In the genomic region with DNA sequence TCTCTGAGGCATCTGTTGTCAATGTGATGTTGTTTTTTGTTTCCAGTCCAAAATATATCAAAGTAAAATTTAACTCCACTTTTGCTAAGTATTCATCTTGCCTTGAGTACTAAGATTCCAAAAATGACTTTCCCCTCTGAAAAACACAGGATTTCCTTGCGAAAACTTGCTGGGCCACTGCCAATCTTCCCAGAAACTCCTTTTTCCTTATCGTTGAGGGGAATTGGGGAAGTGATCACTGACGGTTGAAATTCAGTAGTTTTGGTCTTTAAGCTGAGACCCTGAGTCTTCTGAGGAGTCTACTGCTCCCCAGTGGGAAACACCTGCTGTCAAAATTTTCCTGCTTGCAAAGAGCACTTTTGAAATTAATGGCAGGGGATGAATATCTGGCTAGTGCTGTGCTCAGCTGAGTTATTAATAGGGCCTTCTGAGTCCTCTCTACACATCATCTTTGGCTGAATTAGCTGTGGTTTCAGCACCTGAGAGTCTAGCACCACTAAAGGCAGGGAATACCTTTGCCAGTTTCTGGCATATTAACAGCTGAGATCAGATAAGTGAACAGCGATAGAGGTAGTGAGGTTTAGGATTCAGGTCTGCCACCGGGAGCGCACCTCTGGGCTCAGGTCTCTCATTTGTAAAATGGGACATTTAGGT, we compare ENCODE assay signal across 20 cellular contexts.
"Had no signal": no experiment of that assay in that cellular context is flagged by ENCODE, and none has a peak within 500 bp of the region (broad histone marks: within the 10 kb centered on the region; RNA-seq: fewer than 3 reads in every experiment).

No MANE protein-coding gene starts in this region.

- H3K4me3 Mint-ChIP-seq: activated naive CD4-positive, alpha-beta T cell treated with anti-CD3 and anti-CD28 coated beads, Interleukin-2, amount 50 U/mL, for 24 hours; immature natural killer cell; natural killer cell; T-helper 17 cell had no signal

- H3K27me3 ChIP-seq: ascending aorta, breast epithelium, gastroesophageal sphincter, sigmoid colon, thyroid gland had no signal

- H3K9me3 Mint-ChIP-seq: activated naive CD4-positive, alpha-beta T cell treated with anti-CD3 and anti-CD28 coated beads, Interleukin-2, amount 50 U/mL, for 24 hours; immature natural killer cell; natural killer cell had no signal

- DNase-seq: activated CD4-positive, alpha-beta T cell treated with anti-CD3 and anti-CD28 coated beads, Interleukin-2, amount 50 U/mL, for 4 hours; activated gamma-delta T cell; effector CD4-positive, alpha-beta T cell; immature natural killer cell; kidney glomerular epithelial cell; mesendoderm; natural killer cell; nucleus accumbens; sigmoid colon; stimulated activated CD4-positive, alpha-beta T cell treated with anti-CD3 and anti-CD28 coated beads, Interleukin-12 subunit alpha, Interleukin-12 subunit beta, amount 100 ng/mL, for 4 hours; stimulated activated CD4-positive, alpha-beta T cell treated with anti-CD3 and anti-CD28 coated beads, Interleukin-1b, Interleukin-23, amount 100 ng/mL, for 48 hours; stimulated activated CD8-positive, alpha-beta memory T cell treated with anti-CD3 and anti-CD28 coated beads, Interleukin-4, amount 100 ng/mL, for 48 hours; stimulated activated naive CD4-positive, alpha-beta T cell; T-helper 17 cell; thyroid gland had no signal

- H3K27ac ChIP-seq: breast epithelium, gastroesophageal sphincter, sigmoid colon, thyroid gland had no signal

- H3K36me3 Mint-ChIP-seq: activated naive CD4-positive, alpha-beta T cell treated with anti-CD3 and anti-CD28 coated beads, Interleukin-2, amount 50 U/mL, for 24 hours; natural killer cell had no signal

- H3K4me1 ChIP-seq: breast epithelium had no signal

- H3K27ac Mint-ChIP-seq: activated naive CD4-positive, alpha-beta T cell treated with anti-CD3 and anti-CD28 coated beads, Interleukin-2, amount 50 U/mL, for 24 hours; immature natural killer cell; natural killer cell; T-helper 17 cell had no signal

- ATAC-seq: esophagus mucosa, gastroesophageal sphincter, natural killer cell, T-helper 17 cell had no signal

- H3K9me3 ChIP-seq: ascending aorta, breast epithelium, gastroesophageal sphincter, sigmoid colon, thyroid gland had no signal

- H3K4me3 ChIP-seq: ascending aorta, breast epithelium, gastroesophageal sphincter, sigmoid colon, thyroid gland had no signal

- H3K36me3 ChIP-seq: ascending aorta, breast epithelium, gastroesophageal sphincter, sigmoid colon, thyroid gland had no signal
